31 cellular contexts compared by ENCODE assay signal in genomic region chr13:54133721-54134120, GRCh38.
"Had no signal": no experiment of that assay in that cellular context is flagged by ENCODE, and none has a peak within 500 bp of the region (broad histone marks: within the 10 kb centered on the region; RNA-seq: fewer than 3 reads in every experiment).

No MANE protein-coding gene starts in this region.

- ATAC-seq: left colon; left lung; lower lobe of right lung; natural killer cell; right lobe of liver; stimulated activated naive B cell treated with anti-CD40 and anti-IgM and Interleukin-4, amounts not matched to agents 10 μg/mL and 1 μg/mL and 100 μg/mL, for 72 hours; stimulated activated naive CD8-positive, alpha-beta T cell treated with anti-CD3 and anti-CD28 coated beads, Interleukin-15, Interleukin-2, amounts not matched to agents 100 U/mL and 50 U/mL, for 24 hours had no signal

- H3K79me2 ChIP-seq: parathyroid adenoma had no signal

- H3K4me3 Mint-ChIP-seq: immature natural killer cell; mesothelial cell of epicardium; naive B cell; natural killer cell; nephron progenitor cell; neural progenitor cell; stimulated activated naive B cell treated with anti-CD40 and anti-IgM and Interleukin-4, amounts not matched to agents 10 μg/mL and 1 μg/mL and 100 μg/mL, for 72 hours had no signal

- H3K4me2 ChIP-seq: neural progenitor cell had no signal

- H3K27ac Mint-ChIP-seq: immature natural killer cell; mesothelial cell of epicardium; naive B cell; natural killer cell; nephron progenitor cell; neural progenitor cell; progenitor cell of endocrine pancreas; stimulated activated naive B cell treated with anti-CD40 and anti-IgM and Interleukin-4, amounts not matched to agents 10 μg/mL and 1 μg/mL and 100 μg/mL, for 72 hours had no signal

- H3K36me3 Mint-ChIP-seq: immature natural killer cell; mesothelial cell of epicardium; naive B cell; neural progenitor cell; stimulated activated naive B cell treated with anti-CD40 and anti-IgM and Interleukin-4, amounts not matched to agents 10 μg/mL and 1 μg/mL and 100 μg/mL, for 72 hours had no signal

- H2AFZ ChIP-seq: neural progenitor cell, parathyroid adenoma had no signal

- H3K27me3 Mint-ChIP-seq: naive B cell; stimulated activated naive B cell treated with anti-CD40 and anti-IgM and Interleukin-4, amounts not matched to agents 10 μg/mL and 1 μg/mL and 100 μg/mL, for 72 hours had no signal

- H3K27me3 ChIP-seq: left lung, neural progenitor cell, neutrophil, right atrium auricular region, right lobe of liver, stomach, testis, thyroid gland, transverse colon, upper lobe of left lung, vagina had no signal

- H3K9me3 Mint-ChIP-seq: mesothelial cell of epicardium, neural progenitor cell had no signal

- H3K36me3 ChIP-seq: left lung, lower lobe of right lung, neural progenitor cell, neutrophil, right atrium auricular region, right lobe of liver, stomach, thyroid gland, transverse colon, upper lobe of left lung, vagina had no signal

- H3K27ac ChIP-seq: left lung, lower lobe of right lung, neural progenitor cell, neutrophil, parathyroid adenoma, right atrium auricular region, right lobe of liver, stomach, testis, thyroid gland, transverse colon, upper lobe of left lung, vagina had no signal

- H3K9me3 ChIP-seq: left lung, lower lobe of right lung, neutrophil, right atrium auricular region, right lobe of liver, stomach, testis, thyroid gland, transverse colon, upper lobe of left lung, vagina had no signal

- H3K4me1 ChIP-seq: left lung, lower lobe of right lung, neural progenitor cell, parathyroid adenoma, right atrium auricular region, right lobe of liver, stomach, testis, thyroid gland, transverse colon, upper lobe of left lung, vagina had no signal

- H3K9ac ChIP-seq: neural progenitor cell, parathyroid adenoma had no signal

- H3K4me1 Mint-ChIP-seq: immature natural killer cell; naive B cell; natural killer cell; neural progenitor cell; stimulated activated naive B cell treated with anti-CD40 and anti-IgM and Interleukin-4, amounts not matched to agents 10 μg/mL and 1 μg/mL and 100 μg/mL, for 72 hours had no signal

- DNase-seq: hippocampal formation; immature natural killer cell; kidney; left colon; left lung; lower lobe of right lung; mammary epithelial cell; mesenchymal stem cell; naive B cell; natural killer cell; nephron progenitor cell; occipital lobe; right lobe of liver; stimulated activated CD4-positive, alpha-beta T cell treated with anti-CD3 and anti-CD28 coated beads, Interleukin-12 subunit alpha, Interleukin-12 subunit beta, amount 100 ng/mL, for 4 hours; stimulated activated CD4-positive, alpha-beta T cell treated with anti-CD3 and anti-CD28 coated beads, Interleukin-15, amount 100 ng/mL, for 24 hours; stimulated activated CD4-positive, alpha-beta T cell treated with anti-CD3 and anti-CD28 coated beads, Interleukin-2, amount 100 ng/mL, for 24 hours; stimulated activated CD4-positive, alpha-beta T cell treated with anti-CD3 and anti-CD28 coated beads, Interleukin-4, amount 100 ng/mL, for 1 hour; stimulated activated naive B cell treated with anti-CD40 and anti-IgM and Interleukin-4, amounts not matched to agents 10 μg/mL and 1 μg/mL and 100 μg/mL, for 72 hours; stimulated activated naive CD8-positive, alpha-beta T cell treated with anti-CD3 and anti-CD28 coated beads, Interleukin-15, Interleukin-2, amounts not matched to agents 100 U/mL and 50 U/mL, for 24 hours; stomach; testis; thyroid gland; transverse colon; upper lobe of left lung had no signal

- H3K4me3 ChIP-seq: left lung, lower lobe of right lung, neural progenitor cell, right atrium auricular region, right lobe of liver, stomach, testis, thyroid gland, transverse colon, upper lobe of left lung, vagina had no signal
